In the genomic region with DNA sequence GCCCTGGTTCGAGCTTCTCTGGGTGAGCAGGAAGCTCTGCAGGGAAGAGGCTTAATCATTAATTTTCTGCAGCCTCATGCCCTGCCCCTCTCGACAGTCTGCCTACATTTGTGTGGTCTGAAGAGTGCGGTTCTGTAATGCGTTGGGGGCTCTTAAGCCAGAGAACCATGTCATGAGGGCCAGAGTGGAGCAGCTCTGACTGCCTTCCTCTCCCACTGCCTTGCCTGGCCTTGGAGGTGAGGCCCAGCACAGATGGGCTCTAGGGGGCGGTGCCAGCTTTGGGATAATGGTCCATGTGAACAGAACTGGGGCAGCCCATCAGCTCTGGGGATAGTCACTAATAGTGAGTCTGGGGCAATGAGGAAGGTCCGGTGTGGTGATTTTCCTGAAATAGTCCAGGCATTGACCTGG, we compare ENCODE assay signal across 1 cellular context.
TF ChIP-seq lines count a peak whose summit lies in the region.

No MANE protein-coding gene starts in this region.

TF ChIP-seq in H1, 55 proteins besides CTCF, POLR2A, EP300 and RAD21 (continued from another document):
- TF ChIP-seq SIRT6 (IDR thresholded peaks at IDR 0.05; ENCODE audit: low read length) (no peak), NRF1 (IDR thresholded peaks at IDR 0.05; ENCODE audit: low read depth, low read length) (no peak), BRCA1 (IDR thresholded peaks at IDR 0.05; ENCODE audit: low read depth, low read length) (no peak), RFX5 (IDR thresholded peaks at IDR 0.05; ENCODE audit: borderline replicate concordance, low read depth, low read length) (no peak), JUND (IDR thresholded peaks at IDR 0.05; ENCODE audit: low read length) (no peak)
TF ChIP-seq in H1: peak in this region for 0.
